12 cellular contexts compared by ENCODE assay signal in genomic region chr2:60966465-60967405, GRCh38. TPM values are rescaled to one million over a fixed set of nuclear protein-coding genes. Genes with fewer than 3 reads are reported as not detected.
A peak's percentile ranks its signal among the peaks of the same experiment; 100 is the strongest.
DNase-seq lines count a peak whose midpoint lies in the region; ATAC-seq and TF ChIP-seq lines count a peak whose summit lies in the region.
"Had no signal": no experiment of that assay in that cellular context is flagged by ENCODE, and none has a peak within 500 bp of the region (broad histone marks: within the 10 kb centered on the region; RNA-seq: fewer than 3 reads in every experiment).

No MANE protein-coding gene starts in this region.

- H3K4me1 Mint-ChIP-seq in activated naive CD8-positive, alpha-beta T cell treated with anti-CD3 and anti-CD28 coated beads, Interleukin-2, amount 50 U/mL, for 24 hours = peaks cover 57% of the 10 kb centered on the region

- H3K9me3 Mint-ChIP-seq in activated naive CD8-positive, alpha-beta T cell treated with anti-CD3 and anti-CD28 coated beads, Interleukin-2, amount 50 U/mL, for 24 hours = no peaks in the 10 kb centered on the region

- ATAC-seq in GM18505 (IDR thresholded peaks at IDR 0.05; ENCODE audit: unreplicated experiment) (peak; percentile 59), GM19468 (IDR thresholded peaks at IDR 0.05; ENCODE audit: extremely low read depth, unreplicated experiment) (peak; percentile 8), HG03066 (IDR thresholded peaks at IDR 0.05; ENCODE audit: low read depth, unreplicated experiment) (peak; percentile 74)
- no peak for ATAC-seq in activated naive CD8-positive, alpha-beta T cell treated with anti-CD3 and anti-CD28 coated beads, Interleukin-2, amount 50 U/mL, for 24 hours
- ATAC-seq: left cardiac atrium, psoas muscle had no signal

- TF ChIP-seq EP300 in suprapubic skin (IDR thresholded peaks at IDR 0.05) = no peak

- peaks cover 6% of the 10 kb centered on the region for H3K36me3 Mint-ChIP-seq in activated naive CD8-positive, alpha-beta T cell treated with anti-CD3 and anti-CD28 coated beads, Interleukin-2, amount 50 U/mL, for 24 hours (ENCODE audit: low read depth)

- no peak for DNase-seq in activated naive CD8-positive, alpha-beta T cell treated with anti-CD3 and anti-CD28 coated beads, Interleukin-2, amount 50 U/mL, for 24 hours
- no peak for DNase-seq in activated effector memory CD4-positive, alpha-beta T cell treated with Interleukin-2 at 50 U/mL for 16 hours
- DNase-seq in suprapubic skin (ENCODE audit: low spot score in 2 of 2) = no peak
- DNase-seq in NCI-H2171 treated with DMSO at 0.1 percent for 48 hours (lab: John Stamatoyannopoulos, UW) = no peak
- DNase-seq in DMS53 (lab: John Stamatoyannopoulos, UW) = no peak
- DNase-seq: amygdala, esophagus squamous epithelium, left cardiac atrium, psoas muscle had no signal

- TF ChIP-seq POLR2A in GM18505 (IDR thresholded peaks at IDR 0.05; ENCODE audit: borderline replicate concordance, extremely low read depth, insufficient read depth, insufficient read length) (no peak), suprapubic skin (IDR thresholded peaks at IDR 0.05) (no peak)

- no peak overlapping the region for H3K27ac ChIP-seq in suprapubic skin
- H3K27ac ChIP-seq: esophagus squamous epithelium, psoas muscle had no signal

- no peak for TF ChIP-seq CTCF in suprapubic skin (IDR thresholded peaks at IDR 0.05)

- no peak overlapping the region for H3K4me3 ChIP-seq in suprapubic skin
- H3K4me3 ChIP-seq: esophagus squamous epithelium, psoas muscle had no signal

- H3K27me3 ChIP-seq in suprapubic skin = no peaks in the 10 kb centered on the region
- H3K27me3 ChIP-seq: esophagus squamous epithelium had no signal

- 80% methylated on average over 2 of the region's 2 CpGs for WGBS in suprapubic skin

- H3K36me3 ChIP-seq in suprapubic skin = no peaks in the 10 kb centered on the region
- H3K36me3 ChIP-seq: esophagus squamous epithelium had no signal

- no peaks in the 10 kb centered on the region for H3K9me3 ChIP-seq in suprapubic skin
- H3K9me3 ChIP-seq: esophagus squamous epithelium, psoas muscle had no signal

- H3K4me3 Mint-ChIP-seq in activated naive CD8-positive, alpha-beta T cell treated with anti-CD3 and anti-CD28 coated beads, Interleukin-2, amount 50 U/mL, for 24 hours = peak overlapping the region; percentile 6

- no peaks in the 10 kb centered on the region for H3K27me3 Mint-ChIP-seq in activated naive CD8-positive, alpha-beta T cell treated with anti-CD3 and anti-CD28 coated beads, Interleukin-2, amount 50 U/mL, for 24 hours

- H3K27ac Mint-ChIP-seq in activated naive CD8-positive, alpha-beta T cell treated with anti-CD3 and anti-CD28 coated beads, Interleukin-2, amount 50 U/mL, for 24 hours = peak overlapping the region; percentile 39

- H3K4me1 ChIP-seq in suprapubic skin = peaks cover 29% of the 10 kb centered on the region
- H3K4me1 ChIP-seq: psoas muscle had no signal

RNA-seq across cellular contexts. Expression of gene PEX13, which starts 50.8 kb away (rescaled TPM):
- total RNA-seq in suprapubic skin = 10 to 100 TPM; 29.5 to 39.2 (median 34.8) TPM

RNA-seq across cellular contexts. Expression of gene PUS10, which starts 51.3 kb away (rescaled TPM):
- 10 to 100 TPM in 1 of 4 donors, 1 to 10 TPM in 3; 3.3 to 14.0 (median 6.6) TPM for total RNA-seq in suprapubic skin
